ENCODE assay signal across 8 cellular contexts in the genomic region with DNA sequence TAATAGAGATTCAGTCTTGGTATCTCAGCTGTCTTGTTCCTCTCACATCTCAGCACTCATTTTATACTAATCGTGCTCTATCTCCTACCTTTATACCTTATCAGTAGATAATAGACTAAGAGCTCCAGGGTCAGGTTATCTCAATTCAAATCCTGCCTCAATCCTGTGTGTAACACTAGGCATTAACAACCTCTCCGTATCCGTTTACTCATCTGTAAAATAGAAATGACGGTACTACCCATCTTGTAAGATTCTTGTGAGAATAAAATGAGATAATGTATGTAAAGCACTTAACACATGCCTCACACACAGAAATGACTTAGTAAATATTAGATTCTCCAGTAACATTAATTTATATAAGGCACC. TPM values are rescaled to one million over a fixed set of nuclear protein-coding genes. Genes with fewer than 3 reads are reported as not detected.
A peak's percentile ranks its signal among the peaks of the same experiment; 100 is the strongest.
DNase-seq lines count a peak whose midpoint lies in the region; ATAC-seq and TF ChIP-seq lines count a peak whose summit lies in the region.

No MANE protein-coding gene starts in this region.

- H3K36me3 ChIP-seq in body of pancreas (replicated peaks in 1 of 2; ENCODE audit: insufficient read depth in 1 of 2, low read depth in 2 of 2) (no peaks in the 10 kb centered on the region), muscle layer of colon (ENCODE audit: insufficient read depth, low read length) (no peaks in the 10 kb centered on the region)

- ATAC-seq in HG02885 (IDR thresholded peaks at IDR 0.05; ENCODE audit: poor library complexity, unreplicated experiment) (peak; percentile 1), body of pancreas (no peak), GM21423 (IDR thresholded peaks at IDR 0.05; ENCODE audit: unreplicated experiment) (no peak), HG03175 (IDR thresholded peaks at IDR 0.05; ENCODE audit: unreplicated experiment) (no peak)

- intact Hi-C loops in body of pancreas (cut with DNase I) = no loop called here

- no peak for TF ChIP-seq CTCF in C4-2B (conservative IDR thresholded peaks at IDR 0.05)
- no peak for TF ChIP-seq CTCF in body of pancreas (IDR thresholded peaks at IDR 0.05)

- peaks cover 18% of the 10 kb centered on the region for H3K4me1 ChIP-seq in body of pancreas
- peaks cover 18% of the 10 kb centered on the region for H3K4me1 ChIP-seq in muscle layer of colon (ENCODE audit: insufficient read depth, low read length)

- H3K27me3 ChIP-seq in body of pancreas = no peaks in the 10 kb centered on the region
- no peaks in the 10 kb centered on the region for H3K27me3 ChIP-seq in muscle layer of colon (ENCODE audit: control insufficient read depth in 1 of 2, insufficient read depth in 2 of 2, low read length in 2 of 2)

- H3K9me3 ChIP-seq in body of pancreas (no peaks in the 10 kb centered on the region), muscle layer of colon (ENCODE audit: low read length) (no peaks in the 10 kb centered on the region)

- 21 to 28% methylated on average over 4 of the region's 4 CpGs for WGBS in body of pancreas, 2 donors

- H3K9ac ChIP-seq in muscle layer of colon (ENCODE audit: low read length) = no peak overlapping the region

- DNase-seq in body of pancreas (no peak), NCI-H524 (lab: John Stamatoyannopoulos, UW) (no peak), ureter (ENCODE audit: low spot score) (no peak)

- peak overlapping the region; percentile 97 for H3K27ac ChIP-seq in C4-2B
- peak overlapping the region; percentile 88 to 93 (median 90) for H3K27ac ChIP-seq in body of pancreas
- H3K27ac ChIP-seq in muscle layer of colon (ENCODE audit: low read depth, low read length) = peak overlapping the region; percentile 100

- H3K4me3 ChIP-seq in body of pancreas (no peak overlapping the region), muscle layer of colon (ENCODE audit: low read depth in 1 of 2, low read length in 2 of 2) (peak overlapping the region in 1 of 2 donors; percentile 86)

- TF ChIP-seq POLR2A in body of pancreas (IDR thresholded peaks at IDR 0.05) = no peak

RNA-seq across cellular contexts. Expression of a gene that starts 0.6 kb away (rescaled TPM):
- total RNA-seq in body of pancreas (10 to 100 TPM; 11.9 to 21.5 TPM), ureter (25.0 TPM)

RNA-seq across cellular contexts. Expression of a gene that starts 13.0 kb away (rescaled TPM):
- total RNA-seq in body of pancreas (1 to 10 TPM; 2.3 to 3.3 TPM), ureter (2.5 TPM)
